8 cellular contexts compared by ENCODE assay signal in the genomic region with DNA sequence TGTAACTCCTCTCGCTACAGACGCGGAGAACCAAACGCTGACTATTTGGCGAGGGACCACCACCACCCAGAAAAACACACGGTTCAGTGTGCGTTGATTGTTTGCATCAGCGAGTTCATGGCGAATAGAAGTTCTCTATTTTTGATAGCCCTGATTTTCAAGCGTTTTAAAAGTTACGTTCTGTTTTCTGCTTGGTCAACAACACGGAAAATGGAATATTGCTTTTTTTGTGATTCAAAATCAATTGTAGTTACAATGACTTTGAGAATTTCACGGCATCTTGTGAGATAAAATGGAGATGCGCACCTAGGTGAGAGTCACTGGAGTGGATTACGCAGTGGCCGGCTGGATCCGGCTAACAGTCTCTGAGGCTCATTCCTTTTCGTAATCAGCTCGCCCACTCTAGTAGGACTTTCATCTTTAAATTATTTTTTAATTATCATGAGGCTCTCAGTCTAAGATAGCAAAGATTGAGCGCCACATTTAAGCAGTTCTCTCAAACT. TPM values are rescaled to one million over a fixed set of nuclear protein-coding genes. Genes with fewer than 3 reads are reported as not detected.
DNase-seq lines count a peak whose midpoint lies in the region; ATAC-seq and TF ChIP-seq lines count a peak whose summit lies in the region.

No MANE protein-coding gene starts in this region.

- no peaks in the 10 kb centered on the region for H3K9me3 Mint-ChIP-seq in activated naive CD4-positive, alpha-beta T cell treated with anti-CD3 and anti-CD28 coated beads, Interleukin-2, amount 10 ng/mL, durations not matched to agents 7 days and 5 days
- H3K9me3 Mint-ChIP-seq in nephron = no peaks in the 10 kb centered on the region

- H3K27ac ChIP-seq in SJCRH30 = peak overlapping the region; percentile 36

- TF ChIP-seq POLR2A in erythroblast (IDR thresholded peaks at IDR 0.05; ENCODE audit: low read length) = no peak

- H3K36me3 Mint-ChIP-seq in activated naive CD4-positive, alpha-beta T cell treated with anti-CD3 and anti-CD28 coated beads, Interleukin-2, amount 10 ng/mL, durations not matched to agents 7 days and 5 days = no peaks in the 10 kb centered on the region
- no peaks in the 10 kb centered on the region for H3K36me3 Mint-ChIP-seq in nephron (ENCODE audit: low read depth)

- peaks cover 19% of the 10 kb centered on the region for H3K4me1 Mint-ChIP-seq in activated naive CD4-positive, alpha-beta T cell treated with anti-CD3 and anti-CD28 coated beads, Interleukin-2, amount 10 ng/mL, durations not matched to agents 7 days and 5 days
- H3K4me1 Mint-ChIP-seq in nephron = peaks cover 43% of the 10 kb centered on the region

- peak in 1 of 3 experiments; percentile 23 for TF ChIP-seq CTCF in nephron (IDR thresholded peaks at IDR 0.05; ENCODE audit: unreplicated experiment in 3 of 3)

- peak overlapping the region; percentile 57 for H3K4me3 ChIP-seq in SJCRH30

- DNase-seq in activated naive CD4-positive, alpha-beta T cell treated with anti-CD3 and anti-CD28 coated beads, Interleukin-2, amount 10 ng/mL, durations not matched to agents 7 days and 5 days = no peak
- no peak for DNase-seq in activated naive CD4-positive, alpha-beta T cell (lab: John Stamatoyannopoulos, UW)
- DNase-seq in SJCRH30 (no peak), erythroblast (lab: John Stamatoyannopoulos, UW) (peak; percentile 35 to 43), HCEC 1CT (no peak), RPMI8226 (no peak)

- H3K4me1 ChIP-seq in SJCRH30 = peaks cover 10% of the 10 kb centered on the region

- peak overlapping the region; percentile 86 for H3K4me3 Mint-ChIP-seq in activated naive CD4-positive, alpha-beta T cell treated with anti-CD3 and anti-CD28 coated beads, Interleukin-2, amount 10 ng/mL, durations not matched to agents 7 days and 5 days
- H3K4me3 Mint-ChIP-seq in nephron = peak overlapping the region; percentile 93 to 99 (median 97)

- CTCF ChIA-PET in activated naive CD4-positive, alpha-beta T cell treated with anti-CD3 and anti-CD28 coated beads, Interleukin-2, amount 10 ng/mL, durations not matched to agents 7 days and 5 days (lab: Charles Lee) = interaction anchor here (1.2 to 4.9 kb wide), 2 partner anchors 191 to 196 kb away, joined by 3 to 29 read pairs; no protein-coding TSS in a partner anchor

- no peak for ATAC-seq in HG02884 (IDR thresholded peaks at IDR 0.05; ENCODE audit: unreplicated experiment)

- H3K9me3 ChIP-seq in SJCRH30 (replicated peaks) = no peaks in the 10 kb centered on the region

- no peaks in the 10 kb centered on the region for H3K36me3 ChIP-seq in SJCRH30

- H3K27me3 Mint-ChIP-seq in activated naive CD4-positive, alpha-beta T cell treated with anti-CD3 and anti-CD28 coated beads, Interleukin-2, amount 10 ng/mL, durations not matched to agents 7 days and 5 days = peaks cover 51% of the 10 kb centered on the region
- H3K27me3 Mint-ChIP-seq in nephron (ENCODE audit: low read depth) = peaks cover 3% of the 10 kb centered on the region

- no peaks in the 10 kb centered on the region for H3K27me3 ChIP-seq in SJCRH30

- H3K27ac Mint-ChIP-seq in activated naive CD4-positive, alpha-beta T cell treated with anti-CD3 and anti-CD28 coated beads, Interleukin-2, amount 10 ng/mL, durations not matched to agents 7 days and 5 days = peak overlapping the region; percentile 82
- H3K27ac Mint-ChIP-seq in nephron = peak overlapping the region; percentile 97 to 100 (median 97)

RNA-seq across cellular contexts. Expression of a gene that starts 54.8 kb away (rescaled TPM):
- not detected in 2 replicates for total RNA-seq in SJCRH30 (2014; rRNA removed; shearing (Covaris generic))

Comparison
In these comparisons a context has a peak if more than half of its experiments do, and no peak if none do; other contexts are left out.
1. DNase-seq: peak in erythroblast (2 of 2); none in activated naive CD4-positive, alpha-beta T cell treated with anti-CD3 and anti-CD28 coated beads, Interleukin-2, amount 10 ng/mL, durations not matched to agents 7 days and 5 days (single experiment), activated naive CD4-positive, alpha-beta T cell (0 of 4), SJCRH30 (0 of 2), HCEC 1CT (single experiment) and RPMI8226 (single experiment).